In the genomic region with DNA sequence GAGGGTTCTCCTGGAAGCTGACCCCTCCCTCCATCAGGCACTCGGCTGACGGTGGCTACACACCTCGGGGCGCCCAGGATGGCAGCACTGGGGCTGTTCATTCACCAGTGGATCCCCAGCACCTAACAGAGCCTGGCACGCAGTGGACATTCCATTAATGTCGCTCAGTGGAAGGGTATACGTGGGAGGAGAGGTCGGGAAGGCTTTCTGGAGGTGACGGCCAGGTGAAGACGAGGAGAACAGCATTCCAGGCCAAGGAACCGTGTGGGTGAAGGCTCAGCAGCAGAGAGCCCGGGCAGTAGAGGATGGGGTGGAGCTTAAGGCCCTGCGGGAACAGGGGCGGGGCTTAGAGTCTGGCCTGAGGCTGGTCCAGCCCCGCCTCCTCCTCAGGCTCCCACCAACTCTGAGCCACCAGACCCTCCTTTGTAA, we compare ENCODE assay signal across 11 cellular contexts. TPM values are rescaled to one million over a fixed set of nuclear protein-coding genes. Genes with fewer than 3 reads are reported as not detected.
DNase-seq lines count a peak whose midpoint lies in the region; ATAC-seq and TF ChIP-seq lines count a peak whose summit lies in the region.
"Had no signal": no experiment of that assay in that cellular context is flagged by ENCODE, and none has a peak within 500 bp of the region (broad histone marks: within the 10 kb centered on the region; RNA-seq: fewer than 3 reads in every experiment).

No MANE protein-coding gene starts in this region.

- H3K27ac ChIP-seq in OCI-LY7 (ENCODE audit: low read depth, low read length, poor library complexity, severe bottlenecking), result no peak overlapping the region
- no peak overlapping the region for H3K27ac ChIP-seq in hepatocyte
- H3K27ac ChIP-seq: suprapubic skin had no signal

- H3K4me2 ChIP-seq in OCI-LY7 (ENCODE audit: low read length) (no peak overlapping the region), hepatocyte (no peak overlapping the region)

- TF ChIP-seq CTCF in GM20000 (IDR thresholded peaks at IDR 0.05; ENCODE audit: extremely low read depth, missing control alignments) (no peak), OCI-LY7 (conservative IDR thresholded peaks at IDR 0.05; ENCODE audit: low read length) (no peak), hepatocyte (IDR thresholded peaks at IDR 0.05; ENCODE audit: poor library complexity) (no peak)

- no peaks in the 10 kb centered on the region for H3K79me2 ChIP-seq in OCI-LY7 (ENCODE audit: insufficient read depth, low read depth, low read length)
- H3K79me2 ChIP-seq in hepatocyte, result no peaks in the 10 kb centered on the region

- 17% methylated on average over 15 of the region's 15 CpGs for WGBS in hepatocyte (ENCODE audit: low lambda C conversion rate, missing lambda C conversion rate)

- POLR2A ChIA-PET in OCI-LY7 (lab: Charles Lee), result no interaction called here

- DNase-seq in A172 (ENCODE audit: low spot score) (peak; percentile 49), GM20000 (ENCODE audit: low spot score) (peak; percentile 50), OCI-LY7 (ENCODE audit: low spot score) (peak; percentile 41), hepatocyte (ENCODE audit: low spot score) (peak; percentile 68), mesenteric fat pad (ENCODE audit: low spot score) (no peak)
- DNase-seq in activated naive CD4-positive, alpha-beta T cell treated with Interleukin-2 at 50 U/mL for 16 hours, result no peak
- DNase-seq: DND-41 had no signal

- ATAC-seq in esophagus mucosa, result no peak
- ATAC-seq in GM21786 (IDR thresholded peaks at IDR 0.05; ENCODE audit: unreplicated experiment), result no peak

- H4K20me1 ChIP-seq in OCI-LY7 (ENCODE audit: insufficient read depth, low read length) (no peaks in the 10 kb centered on the region), hepatocyte (ENCODE audit: insufficient read depth, poor library complexity, severe bottlenecking) (no peaks in the 10 kb centered on the region)

- peaks cover 53% of the 10 kb centered on the region for H3K27me3 ChIP-seq in hepatocyte

- no peaks in the 10 kb centered on the region for H3K9me2 ChIP-seq in OCI-LY7 (ENCODE audit: insufficient read depth, low read length)
- H3K9me2 ChIP-seq in hepatocyte (replicated peaks; ENCODE audit: insufficient read depth), result no peaks in the 10 kb centered on the region

- H3K9me3 ChIP-seq in OCI-LY7 (ENCODE audit: low read length), result no peaks in the 10 kb centered on the region
- no peaks in the 10 kb centered on the region for H3K9me3 ChIP-seq in hepatocyte (ENCODE audit: low read depth)
- H3K9me3 ChIP-seq: suprapubic skin had no signal

- CTCF ChIA-PET in OCI-LY7 (lab: Charles Lee; ENCODE audit: unreplicated experiment), result no interaction called here

- H3K4me1 ChIP-seq in OCI-LY7 (ENCODE audit: insufficient read depth, low read length, poor library complexity, severe bottlenecking) (peaks cover 2% of the 10 kb centered on the region), hepatocyte (ENCODE audit: insufficient read depth) (peaks cover 18% of the 10 kb centered on the region)

- no TSS peak for BruUV-seq in OCI-LY7 (replicated peaks; lab: Mats Ljungman, UMichigan)

- intact Hi-C loops in OCI-LY7 (cut with micrococcal nuclease; ENCODE audit: unreplicated experiment), result no loop called here

- H3K4me3 ChIP-seq in OCI-LY7 (ENCODE audit: low read depth, low read length, poor library complexity, severe bottlenecking) (no peak overlapping the region), hepatocyte (no peak overlapping the region)
- H3K4me3 ChIP-seq: suprapubic skin had no signal

- H2AFZ ChIP-seq in OCI-LY7 (ENCODE audit: low read length) (no peak overlapping the region), hepatocyte (no peak overlapping the region)

- H3K36me3 ChIP-seq in OCI-LY7 (ENCODE audit: insufficient read depth, low read length) (no peaks in the 10 kb centered on the region), hepatocyte (replicated peaks; ENCODE audit: insufficient read depth, low read depth) (no peaks in the 10 kb centered on the region)
- H3K36me3 ChIP-seq: suprapubic skin had no signal

RNA-seq across cellular contexts. Expression of gene HS3ST6, which starts 2.5 kb away (rescaled TPM):
- not detected in 2 replicates for total RNA-seq in A172 (2014; rRNA removed; shearing (Covaris generic))
- total RNA-seq in OCI-LY7 (2014; rRNA removed; shearing (Covaris generic)), result not detected in 2 replicates
- total RNA-seq in OCI-LY7 (2022), result not detected in 2 replicates
- not detected in 2 replicates for total RNA-seq in hepatocyte
- 0.41 and 0.63 TPM in 2 replicates for polyA plus RNA-seq in hepatocyte
- total RNA-seq in esophagus mucosa, result 1.4 TPM
- not detected for total RNA-seq in mesenteric fat pad
- total RNA-seq: bronchial epithelial cell had no signal

RNA-seq across cellular contexts. Expression of gene MSRB1, which starts 22.3 kb away (rescaled TPM):
- 15.6 and 22.5 TPM in 2 replicates for total RNA-seq in A172 (2014; rRNA removed; shearing (Covaris generic))
- total RNA-seq in OCI-LY7 (2014; rRNA removed; shearing (Covaris generic)), result 5.2 and 9.0 TPM in 2 replicates
- total RNA-seq in OCI-LY7 (2022) (17.6 and 18.0 TPM in 2 replicates), hepatocyte (31.3 and 43.4 TPM in 2 replicates), esophagus mucosa (44.0 TPM), mesenteric fat pad (27.1 TPM)
- 48.7 and 62.4 TPM in 2 replicates for polyA plus RNA-seq in hepatocyte

RNA-seq across cellular contexts. Expression of gene RPL3L, which starts 33.7 kb away (rescaled TPM):
- 0.67 TPM in 1 of 2 replicates, not detected in the other for total RNA-seq in A172 (2014; rRNA removed; shearing (Covaris generic))
- 0.35 TPM in 1 of 2 replicates, not detected in the other for total RNA-seq in OCI-LY7 (2014; rRNA removed; shearing (Covaris generic))
- total RNA-seq in OCI-LY7 (2022) (0.63 and 0.72 TPM in 2 replicates), hepatocyte (not detected in 2 replicates), esophagus mucosa (0.12 TPM), mesenteric fat pad (not detected)
- polyA plus RNA-seq in hepatocyte, result 0.08 TPM in 1 of 2 replicates, not detected in the other

RNA-seq across cellular contexts. Expression of gene NDUFB10, which starts 38.6 kb away (rescaled TPM):
- 367 and 415 TPM in 2 replicates for total RNA-seq in A172 (2014; rRNA removed; shearing (Covaris generic))
- 240 and 317 TPM in 2 replicates for total RNA-seq in OCI-LY7 (2014; rRNA removed; shearing (Covaris generic))
- total RNA-seq in OCI-LY7 (2022) (180 and 201 TPM in 2 replicates), hepatocyte (162 and 234 TPM in 2 replicates), esophagus mucosa (115 TPM), mesenteric fat pad (126 TPM)
- polyA plus RNA-seq in hepatocyte, result 244 and 251 TPM in 2 replicates

RNA-seq across cellular contexts. Expression of gene RPS2, which starts 43.9 kb away (rescaled TPM):
- 1,909 and 2,123 TPM in 2 replicates for total RNA-seq in A172 (2014; rRNA removed; shearing (Covaris generic))
- total RNA-seq in OCI-LY7 (2014; rRNA removed; shearing (Covaris generic)), result 2,266 and 2,461 TPM in 2 replicates
- 3,120 and 3,140 TPM in 2 replicates for total RNA-seq in OCI-LY7 (2022)
- 1,991 and 2,285 TPM in 2 replicates for total RNA-seq in hepatocyte
- polyA plus RNA-seq in hepatocyte, result 1,449 and 1,663 TPM in 2 replicates
- 3,204 TPM for total RNA-seq in esophagus mucosa
- 1,385 TPM for total RNA-seq in mesenteric fat pad

Comparison
In these comparisons a context has a peak if more than half of its experiments do, and no peak if none do; other contexts are left out.
1. DNase-seq: peak in A172 (single experiment), GM20000 (single experiment), OCI-LY7 (single experiment) and hepatocyte (single experiment); none in activated naive CD4-positive, alpha-beta T cell treated with Interleukin-2 at 50 U/mL for 16 hours (single experiment) and mesenteric fat pad (single experiment).